Comparison of ENCODE assay signal across 27 cellular contexts in genomic region chrX:12824944-12825343, GRCh38. TPM values are rescaled to one million over a fixed set of nuclear protein-coding genes. Genes with fewer than 3 reads are reported as not detected.
A peak's percentile ranks its signal among the peaks of the same experiment; 100 is the strongest.
DNase-seq lines count a peak whose midpoint lies in the region; ATAC-seq, FAIRE-seq and TF ChIP-seq lines count a peak whose summit lies in the region.
"Had no signal": no experiment of that assay in that cellular context is flagged by ENCODE, and none has a peak within 500 bp of the region (broad histone marks: within the 10 kb centered on the region; RNA-seq: fewer than 3 reads in every experiment).

No MANE protein-coding gene starts in this region.

- no peaks in the 10 kb centered on the region for H3K27me3 Mint-ChIP-seq in Caco-2 (ENCODE audit: insufficient read depth, unreplicated experiment)
- H3K27me3 Mint-ChIP-seq in natural killer cell treated with Interleukin-12 subunit alpha and Interleukin-12 subunit beta and Interleukin-15 and Interleukin-18, amount 100 ng/mL, for 72 hours: peaks cover 4 to 11% of the 10 kb centered on the region in 2 donors
- H3K27me3 Mint-ChIP-seq: activated naive CD8-positive, alpha-beta T cell treated with anti-CD3 and anti-CD28 coated beads, Interleukin-2, amount 10 ng/mL, durations not matched to agents 7 days and 5 days had no signal

- H3K4me3 ChIP-seq in Caco-2 (ENCODE audit: low read depth, low read length) (no peak overlapping the region), endothelial cell of umbilical vein (replicated peaks in 1 of 3; ENCODE audit: insufficient read depth in 1 of 3, low read depth in 1 of 3, low read length in 3 of 3) (no peak overlapping the region), sigmoid colon (no peak overlapping the region)
- H3K4me3 ChIP-seq: colonic mucosa, left lung, tibial artery had no signal

- H3K27ac ChIP-seq in endothelial cell of umbilical vein (ENCODE audit: insufficient read depth, low read depth, low read length) (no peak overlapping the region), sigmoid colon (no peak overlapping the region)
- H3K27ac ChIP-seq: colonic mucosa, left lung, RWPE1, tibial artery, WERI-Rb-1 had no signal

- peak; percentile 12 for FAIRE-seq in endothelial cell of umbilical vein (lab: Jason Lieb, UNC)

- H3K4me3 Mint-ChIP-seq in Caco-2 (ENCODE audit: unreplicated experiment): no peak overlapping the region
- no peak overlapping the region for H3K4me3 Mint-ChIP-seq in natural killer cell treated with Interleukin-12 subunit alpha and Interleukin-12 subunit beta and Interleukin-15 and Interleukin-18, amount 100 ng/mL, for 72 hours
- H3K4me3 Mint-ChIP-seq: activated naive CD8-positive, alpha-beta T cell treated with anti-CD3 and anti-CD28 coated beads, Interleukin-2, amount 10 ng/mL, durations not matched to agents 7 days and 5 days; H9; T-cell had no signal

- DNase-seq in Caco-2 (peak; percentile 33 to 46), HT-29 (ENCODE audit: low spot score) (peak; percentile 2), endothelial cell of umbilical vein (ENCODE audit: low read depth, low spot score) (no peak), pons (ENCODE audit: low spot score) (peak; percentile 13), sigmoid colon (no peak), GOT3 (lab: John Stamatoyannopoulos, UW) (no peak)
- no peak for DNase-seq in natural killer cell treated with Interleukin-12 subunit alpha and Interleukin-12 subunit beta and Interleukin-15 and Interleukin-18, amount 100 ng/mL, for 72 hours (ENCODE audit: low spot score)
- DNase-seq: activated CD4-positive, alpha-beta T cell treated with anti-CD3 and anti-CD28 coated beads for 48 hours; activated effector memory CD4-positive, alpha-beta T cell treated with anti-CD3 and anti-CD28 coated beads, Interleukin-2, amount 50 U/mL, for 16 hours; activated naive CD8-positive, alpha-beta T cell treated with anti-CD3 and anti-CD28 coated beads, Interleukin-2, amount 10 ng/mL, durations not matched to agents 7 days and 5 days; colonic mucosa; DMS 273 treated with DMSO at 0.1 percent for 48 hours; effector CD8-positive, alpha-beta T cell; erythroblast; glutamatergic neuron; H9; left lung; NCI-H146; NCI-H2107; posterior cingulate gyrus; right cardiac atrium; T-cell; tibial artery; WERI-Rb-1 had no signal

- H3K4me2 ChIP-seq in endothelial cell of umbilical vein (ENCODE audit: insufficient read depth, low read length): no peak overlapping the region

- POLR2A ChIA-PET in Caco-2 (lab: Charles Lee) (no interaction called here), endothelial cell of umbilical vein (lab: Charles Lee) (no interaction called here)

- CTCF ChIA-PET in Caco-2 (lab: Charles Lee): interaction anchor here (0.7 to 1.5 kb wide), 3 partner anchors 10 to 74 kb away, joined by 3 to 12 read pairs (median 3); no protein-coding TSS in a partner anchor
- CTCF ChIA-PET in endothelial cell of umbilical vein (lab: Charles Lee): interaction anchor here (1.6 kb wide), 1 partner anchor 11 kb away, joined by 7 read pairs; no protein-coding TSS in a partner anchor

- no peak for ATAC-seq in natural killer cell treated with Interleukin-12 subunit alpha and Interleukin-12 subunit beta and Interleukin-15 and Interleukin-18, amount 100 ng/mL, for 72 hours
- ATAC-seq: left lung, right cardiac atrium, T-cell had no signal

- H3K9me1 ChIP-seq in endothelial cell of umbilical vein (replicated peaks; ENCODE audit: control insufficient read depth, extremely low read depth, insufficient read depth, low read length): no peaks in the 10 kb centered on the region

- TF ChIP-seq POLR2A in endothelial cell of umbilical vein (IDR thresholded peaks at IDR 0.05; ENCODE audit: low read depth, low read length) (no peak), sigmoid colon (IDR thresholded peaks at IDR 0.05) (no peak)

- intact Hi-C loops in Caco-2 (cut with micrococcal nuclease; ENCODE audit: unreplicated experiment): loop anchor here (1.0 kb wide), 1 partner anchor 69 kb away; no protein-coding TSS in a partner anchor
- intact Hi-C loops in endothelial cell of umbilical vein (cut with micrococcal nuclease): no loop called here
- intact Hi-C loops in sigmoid colon (cut with DNase I): no loop called here

- peaks cover 6% of the 10 kb centered on the region for H3K36me3 Mint-ChIP-seq in Caco-2 (ENCODE audit: insufficient read depth, unreplicated experiment)
- H3K36me3 Mint-ChIP-seq in natural killer cell treated with Interleukin-12 subunit alpha and Interleukin-12 subunit beta and Interleukin-15 and Interleukin-18, amount 100 ng/mL, for 72 hours: peaks cover 6% of the 10 kb centered on the region

- no TSS peak for BruUV-seq in Caco-2 (replicated peaks; lab: Mats Ljungman, UMichigan)
- BruUV-seq in endothelial cell of umbilical vein (replicated peaks; lab: Mats Ljungman, UMichigan): no TSS peak

- TF ChIP-seq CTCF in Caco-2 (IDR thresholded peaks at IDR 0.05; ENCODE audit: insufficient read depth in 1 of 2, low read depth in 1 of 2, low read length in 1 of 2, severe bottlenecking in 1 of 2, unreplicated experiment in 1 of 2): peak in 1 of 2 experiments; percentile 48
- no peak for TF ChIP-seq CTCF in endothelial cell of umbilical vein (IDR thresholded peaks at IDR 0.05; ENCODE audit: extremely low read depth in 1 of 2, insufficient read depth in 1 of 2, low read depth in 1 of 2, low read length in 2 of 2)
- TF ChIP-seq CTCF in sigmoid colon (IDR thresholded peaks at IDR 0.05): no peak

- no peaks in the 10 kb centered on the region for H3K36me3 ChIP-seq in Caco-2 (ENCODE audit: control insufficient read depth, insufficient read depth, low read length)
- H3K36me3 ChIP-seq in endothelial cell of umbilical vein (ENCODE audit: control insufficient read depth in 2 of 2, extremely low read depth in 1 of 2, insufficient read depth in 2 of 2, low read length in 2 of 2): no peaks in the 10 kb centered on the region
- H3K36me3 ChIP-seq in sigmoid colon: peaks cover 0 to 14% (median 0%) of the 10 kb centered on the region in 4 donors
- H3K36me3 ChIP-seq: colonic mucosa, WERI-Rb-1 had no signal

- H3K4me1 Mint-ChIP-seq in Caco-2 (ENCODE audit: low read depth, unreplicated experiment): peaks cover 23% of the 10 kb centered on the region
- H3K4me1 Mint-ChIP-seq in natural killer cell treated with Interleukin-12 subunit alpha and Interleukin-12 subunit beta and Interleukin-15 and Interleukin-18, amount 100 ng/mL, for 72 hours (ENCODE audit: low read depth in 2 of 2): no peaks in the 10 kb centered on the region
- H3K4me1 Mint-ChIP-seq: activated naive CD8-positive, alpha-beta T cell treated with anti-CD3 and anti-CD28 coated beads, Interleukin-2, amount 10 ng/mL, durations not matched to agents 7 days and 5 days; H9; T-cell had no signal

- no peaks in the 10 kb centered on the region for H3K27me3 ChIP-seq in Caco-2 (replicated peaks; ENCODE audit: control insufficient read depth, insufficient read depth, low read length)
- H3K27me3 ChIP-seq in endothelial cell of umbilical vein (ENCODE audit: control insufficient read depth in 2 of 2, insufficient read depth in 2 of 2, low read length in 2 of 2): peaks cover 0 to 3% of the 10 kb centered on the region in 2 experiments
- no peaks in the 10 kb centered on the region for H3K27me3 ChIP-seq in sigmoid colon
- H3K27me3 ChIP-seq: colonic mucosa, left lung, tibial artery had no signal

- H3K79me2 ChIP-seq in endothelial cell of umbilical vein (ENCODE audit: control insufficient read depth, insufficient read depth, low read length): no peaks in the 10 kb centered on the region

- no peak for TF ChIP-seq EP300 in sigmoid colon (IDR thresholded peaks at IDR 0.05)

- H3K27ac Mint-ChIP-seq in Caco-2 (ENCODE audit: unreplicated experiment): peak overlapping the region; percentile 12
- no peak overlapping the region for H3K27ac Mint-ChIP-seq in natural killer cell treated with Interleukin-12 subunit alpha and Interleukin-12 subunit beta and Interleukin-15 and Interleukin-18, amount 100 ng/mL, for 72 hours
- H3K27ac Mint-ChIP-seq: activated naive CD8-positive, alpha-beta T cell treated with anti-CD3 and anti-CD28 coated beads, Interleukin-2, amount 10 ng/mL, durations not matched to agents 7 days and 5 days; H9; T-cell had no signal

- H3K9ac ChIP-seq in endothelial cell of umbilical vein (replicated peaks; ENCODE audit: extremely low read depth, insufficient read depth, low read length): no peak overlapping the region

- H3K9me3 ChIP-seq in Caco-2: no peaks in the 10 kb centered on the region
- no peaks in the 10 kb centered on the region for H3K9me3 ChIP-seq in endothelial cell of umbilical vein (replicated peaks; ENCODE audit: control insufficient read depth, insufficient read depth, low read length)
- no peaks in the 10 kb centered on the region for H3K9me3 ChIP-seq in sigmoid colon
- H3K9me3 ChIP-seq: colonic mucosa, left lung, tibial artery had no signal

- no peaks in the 10 kb centered on the region for H3K9me3 Mint-ChIP-seq in Caco-2 (ENCODE audit: unreplicated experiment)
- H3K9me3 Mint-ChIP-seq in natural killer cell treated with Interleukin-12 subunit alpha and Interleukin-12 subunit beta and Interleukin-15 and Interleukin-18, amount 100 ng/mL, for 72 hours: no peaks in the 10 kb centered on the region
- H3K9me3 Mint-ChIP-seq: activated naive CD8-positive, alpha-beta T cell treated with anti-CD3 and anti-CD28 coated beads, Interleukin-2, amount 10 ng/mL, durations not matched to agents 7 days and 5 days; T-cell had no signal

- H3K4me1 ChIP-seq in Caco-2: peaks cover 31% of the 10 kb centered on the region
- H3K4me1 ChIP-seq in endothelial cell of umbilical vein (ENCODE audit: control insufficient read depth, extremely low read depth, insufficient read depth, low read length): peaks cover 9% of the 10 kb centered on the region
- peaks cover 0 to 6% (median 0%) of the 10 kb centered on the region in 4 donors for H3K4me1 ChIP-seq in sigmoid colon
- H3K4me1 ChIP-seq: colonic mucosa, left lung, tibial artery had no signal

- H4K20me1 ChIP-seq in endothelial cell of umbilical vein (replicated peaks; ENCODE audit: control insufficient read depth, extremely low read depth, insufficient read depth, low read length): no peaks in the 10 kb centered on the region

- H2AFZ ChIP-seq in endothelial cell of umbilical vein (ENCODE audit: low read depth, low read length): no peak overlapping the region

- WGBS in sigmoid colon, 2 donors: 84 to 86% methylated on average over 9 of the region's 9 CpGs

- dilution Hi-C loops in endothelial cell of umbilical vein (cut with MboI; ENCODE audit: extremely low pct_ligation_motif_present, low sequenced_read_pairs): no loop called here

RNA-seq across cellular contexts. Expression of gene PRPS2, which starts 33.7 kb away (rescaled TPM):
- total RNA-seq in Caco-2 (2022) (35.6 and 44.0 TPM in 2 replicates), endothelial cell of umbilical vein (36.7 and 38.0 TPM in 2 replicates), sigmoid colon (10 to 100 TPM; 53.7 to 99.9 (median 66.9) TPM)
- 12.4 and 21.0 TPM in 2 replicates for total RNA-seq in HT-29 (2014; rRNA removed; shearing (Covaris generic))
- polyA plus RNA-seq in endothelial cell of umbilical vein (15.0 and 15.9 TPM in 2 replicates), sigmoid colon (10 to 100 TPM; 21.6 to 40.5 (median 32.1) TPM)
- 15.8 and 19.6 TPM in 2 replicates for polyA plus RNA-seq in endothelial cell of umbilical vein (2011; cell fraction: cytosol; rRNA removed)
- polyA plus RNA-seq in endothelial cell of umbilical vein (2011; cell fraction: nucleus; rRNA removed): 13.3 and 15.7 TPM in 2 replicates
- 20.7 and 22.2 TPM in 2 replicates for polyA plus RNA-seq in endothelial cell of umbilical vein (2012)
- polyA minus RNA-seq in endothelial cell of umbilical vein: 36.9 and 38.1 TPM in 2 replicates
- 120 TPM for polyA minus RNA-seq in endothelial cell of umbilical vein (2011; cell fraction: cytosol; rRNA and poly(A)+ RNA removed)
- polyA minus RNA-seq in endothelial cell of umbilical vein (2011; cell fraction: nucleus; rRNA and poly(A)+ RNA removed): 7.9 and 10.5 TPM in 2 replicates
- total RNA-seq in natural killer cell treated with Interleukin-12 subunit alpha and Interleukin-12 subunit beta and Interleukin-15 and Interleukin-18, amount 100 ng/mL, for 72 hours: 10 to 100 TPM; 52.3 to 70.2 TPM

RNA-seq across cellular contexts. Expression of gene TLR7, which starts 41.9 kb away (rescaled TPM):
- total RNA-seq in Caco-2 (2022) (0.45 and 0.63 TPM in 2 replicates), endothelial cell of umbilical vein (not detected in 2 replicates), sigmoid colon (under 1 TPM; 0.28 to 0.71 (median 0.52) TPM)
- not detected in 2 replicates for total RNA-seq in HT-29 (2014; rRNA removed; shearing (Covaris generic))
- polyA plus RNA-seq in endothelial cell of umbilical vein (not detected in 2 replicates), sigmoid colon (1 to 10 TPM in 2 of 3 donors, under 1 TPM in 1; under 0.01 to 2.3 (median 1.4) TPM)
- not detected in 2 replicates for polyA plus RNA-seq in endothelial cell of umbilical vein (2011; cell fraction: cytosol; rRNA removed)
- not detected in 2 replicates for polyA plus RNA-seq in endothelial cell of umbilical vein (2011; cell fraction: nucleus; rRNA removed)
- polyA plus RNA-seq in endothelial cell of umbilical vein (2012): not detected in 2 replicates
- polyA minus RNA-seq in endothelial cell of umbilical vein: not detected in 2 replicates
- polyA minus RNA-seq in endothelial cell of umbilical vein (2011; cell fraction: cytosol; rRNA and poly(A)+ RNA removed): not detected
- not detected in 2 replicates for polyA minus RNA-seq in endothelial cell of umbilical vein (2011; cell fraction: nucleus; rRNA and poly(A)+ RNA removed)
- under 1 TPM in 1 of 2 donors, not detected in 1; 0.31 TPM for total RNA-seq in natural killer cell treated with Interleukin-12 subunit alpha and Interleukin-12 subunit beta and Interleukin-15 and Interleukin-18, amount 100 ng/mL, for 72 hours
- total RNA-seq: activated CD8-positive, alpha-beta memory T cell treated with anti-CD3 and anti-CD28 coated beads for 36 hours; fibroblast of villous mesenchyme; H9 had no signal

Comparison
In these comparisons a context has a peak if more than half of its experiments do, and no peak if none do; other contexts are left out.
1. DNase-seq: peak in Caco-2 (2 of 2), HT-29 (single experiment) and pons (single experiment); none in endothelial cell of umbilical vein (single experiment), sigmoid colon (single experiment), GOT3 (single experiment) and natural killer cell treated with Interleukin-12 subunit alpha and Interleukin-12 subunit beta and Interleukin-15 and Interleukin-18, amount 100 ng/mL, for 72 hours (single experiment).